Comparison of ENCODE assay signal across 19 cellular contexts in the genomic region with DNA sequence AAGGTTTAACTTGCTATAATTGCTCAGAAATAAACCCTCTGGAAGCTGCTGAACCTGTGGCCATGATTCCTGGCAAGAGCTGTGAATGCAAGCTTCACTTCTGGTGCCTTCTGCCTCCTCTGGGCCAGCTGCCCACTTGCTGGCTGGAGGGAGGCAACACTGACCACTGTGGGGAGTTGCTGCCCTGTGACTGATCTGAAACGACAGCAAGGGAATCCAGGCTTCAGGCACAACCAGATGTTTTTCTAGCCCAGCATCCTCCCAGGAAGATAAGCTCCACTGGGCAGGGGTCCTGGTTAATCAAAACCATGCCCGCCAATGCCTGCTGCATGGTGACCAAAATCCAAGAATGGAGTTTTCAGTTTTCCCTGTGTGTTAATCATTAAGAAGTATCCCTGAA.
DNase-seq lines count a peak whose midpoint lies in the region; ATAC-seq, FAIRE-seq and TF ChIP-seq lines count a peak whose summit lies in the region.
"Had no signal": no experiment of that assay in that cellular context is flagged by ENCODE, and none has a peak within 500 bp of the region (broad histone marks: within the 10 kb centered on the region; RNA-seq: fewer than 3 reads in every experiment).

No MANE protein-coding gene starts in this region.

- H3K4me3 ChIP-seq in AG09309 (ENCODE audit: control insufficient read depth, low read depth, low read length): no peak overlapping the region
- H3K4me3 ChIP-seq in dorsolateral prefrontal cortex: no peak overlapping the region
- H3K4me3 ChIP-seq: cardiac muscle cell, hepatocyte, upper lobe of right lung had no signal

- TF ChIP-seq CTCF in AG09309 (IDR thresholded peaks at IDR 0.05; ENCODE audit: control insufficient read depth, insufficient read depth, low read depth, low read length, missing control alignments) (peak; percentile 32), dorsolateral prefrontal cortex (IDR thresholded peaks at IDR 0.05 in 54 of 56, conservative IDR thresholded peaks at IDR 0.05 in 2 of 56; ENCODE audit: low read depth in 1 of 56, partially characterized antibody in 56 of 56) (peak in 24 of 56 donors; percentile 9 to 46 (median 28))

- intact Hi-C loops in dorsolateral prefrontal cortex (cut with DNase I): no loop called here

- H3K27me3 ChIP-seq in dorsolateral prefrontal cortex: no peaks in the 10 kb centered on the region
- H3K27me3 ChIP-seq: cardiac muscle cell had no signal

- TF ChIP-seq POLR2A in H54 (IDR thresholded peaks at IDR 0.05; ENCODE audit: low read depth, low read length): no peak

- FAIRE-seq in H54 (lab: Jason Lieb, UNC): peak; percentile 20
- FAIRE-seq: kidney had no signal

- peak overlapping the region in 1 of 59 donors; percentile 13 for H3K27ac ChIP-seq in dorsolateral prefrontal cortex
- H3K27ac ChIP-seq: cardiac muscle cell, hepatocyte, neutrophil, upper lobe of right lung had no signal

- DNase-seq in AG09309 (ENCODE audit: low read depth) (peak; percentile 27), H54 (ENCODE audit: insufficient read length, low spot score) (no peak), dorsolateral prefrontal cortex (peak in 8 of 10 donors; percentile 20 to 62 (median 39)), left kidney (ENCODE audit: low read depth, low spot score) (peak; percentile 42), AML-193 (lab: John Stamatoyannopoulos, UW) (no peak)
- DNase-seq in activated CD8-positive, alpha-beta memory T cell treated with anti-CD3 and anti-CD28 coated beads for 24 hours: no peak
- DNase-seq: activated naive CD8-positive, alpha-beta T cell treated with anti-CD3 and anti-CD28 coated beads for 36 hours; Caco-2; kidney; NCI-H524 treated with DMSO at 0.1 percent for 48 hours; OCI-M1; T-helper 9 cell; upper lobe of right lung had no signal

- ATAC-seq in HG03135 (IDR thresholded peaks at IDR 0.05; ENCODE audit: unreplicated experiment) (no peak), GM19452 (IDR thresholded peaks at IDR 0.05; ENCODE audit: unreplicated experiment) (no peak)
- ATAC-seq: sciatic nerve, upper lobe of right lung had no signal

Comparison
In these comparisons a context has a peak if more than half of its experiments do, and no peak if none do; other contexts are left out.
1. DNase-seq: peak in AG09309 (single experiment), dorsolateral prefrontal cortex (8 of 10) and left kidney (single experiment); none in H54 (single experiment), AML-193 (0 of 2) and activated CD8-positive, alpha-beta memory T cell treated with anti-CD3 and anti-CD28 coated beads for 24 hours (single experiment).